In the genomic region with DNA sequence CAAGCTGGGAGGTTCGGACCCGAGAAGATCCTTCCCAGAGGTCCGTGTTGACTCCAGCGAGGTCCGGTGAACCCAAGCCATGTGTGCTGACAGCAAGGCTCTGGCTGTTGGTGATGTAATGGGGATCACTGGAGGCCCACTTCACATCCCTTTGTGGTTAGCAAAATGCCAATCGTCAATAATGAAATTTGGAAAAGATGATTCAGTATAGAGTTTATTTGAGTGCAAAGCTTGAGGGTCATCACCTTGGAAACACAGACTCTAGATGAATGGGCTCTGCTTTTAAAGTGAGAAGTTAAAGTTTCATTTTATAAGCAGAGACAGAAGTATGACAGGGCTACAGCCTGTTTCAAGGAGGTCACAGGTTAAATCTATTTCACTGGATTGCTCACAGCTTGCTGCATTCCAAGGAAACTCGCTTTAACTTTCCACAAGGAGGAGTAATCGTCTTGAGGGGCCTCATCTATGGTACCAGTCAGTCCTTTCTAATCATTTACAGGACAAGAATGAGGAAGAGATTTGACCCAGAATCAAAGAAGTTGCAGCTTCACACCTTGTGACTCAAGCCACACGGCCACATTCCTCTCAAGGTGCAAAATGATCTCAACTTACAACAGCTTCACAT, we compare ENCODE assay signal across 12 cellular contexts.
DNase-seq lines count a peak whose midpoint lies in the region; ATAC-seq and TF ChIP-seq lines count a peak whose summit lies in the region.
"Had no signal": no experiment of that assay in that cellular context is flagged by ENCODE, and none has a peak within 500 bp of the region (broad histone marks: within the 10 kb centered on the region; RNA-seq: fewer than 3 reads in every experiment).

No MANE protein-coding gene starts in this region.

- WGBS in prostate gland: 56% methylated on average over 9 of the region's 9 CpGs

- H3K9me3 ChIP-seq in vagina (no peaks in the 10 kb centered on the region), HAP-1 (no peaks in the 10 kb centered on the region), prostate gland (no peaks in the 10 kb centered on the region)
- H3K9me3 ChIP-seq: ascending aorta, psoas muscle had no signal

- H3K4me1 ChIP-seq in vagina (peaks cover 26% of the 10 kb centered on the region), HAP-1 (no peaks in the 10 kb centered on the region; the same call in 1 of the 2 replicates), prostate gland (replicated peaks) (no peaks in the 10 kb centered on the region)

- TF ChIP-seq POLR2A in vagina (IDR thresholded peaks at IDR 0.05) (no peak), prostate gland (IDR thresholded peaks at IDR 0.05) (no peak)

- peak in 2 of 3 donors; percentile 59 for ATAC-seq in natural killer cell
- no peak for ATAC-seq in natural killer cell treated with Interleukin-12 subunit alpha and Interleukin-12 subunit beta and Interleukin-15 and Interleukin-18, amount 100 ng/mL, for 72 hours
- ATAC-seq: psoas muscle had no signal

- peaks cover 0 to 7% of the 10 kb centered on the region in 2 donors for H3K27me3 Mint-ChIP-seq in natural killer cell (ENCODE audit: low read depth in 2 of 2)
- H3K27me3 Mint-ChIP-seq in natural killer cell treated with Interleukin-12 subunit alpha and Interleukin-12 subunit beta and Interleukin-15 and Interleukin-18, amount 100 ng/mL, for 72 hours: peaks cover 3 to 10% of the 10 kb centered on the region in 2 donors
- H3K27me3 Mint-ChIP-seq in brain: peaks cover 2% of the 10 kb centered on the region

- peaks cover 5% of the 10 kb centered on the region in 2 donors for H3K4me1 Mint-ChIP-seq in natural killer cell
- peaks cover 0 to 5% of the 10 kb centered on the region in 2 donors for H3K4me1 Mint-ChIP-seq in natural killer cell treated with Interleukin-12 subunit alpha and Interleukin-12 subunit beta and Interleukin-15 and Interleukin-18, amount 100 ng/mL, for 72 hours (ENCODE audit: low read depth in 2 of 2)
- H3K4me1 Mint-ChIP-seq in brain: peaks cover 17% of the 10 kb centered on the region

- intact Hi-C loops in natural killer cell (cut with micrococcal nuclease): no loop called here
- intact Hi-C loops in vagina (cut with DNase I): no loop called here
- intact Hi-C loops in prostate gland (cut with DNase I): loop anchor here (5.0 kb wide), 3 partner anchors 189 to 264 kb away; a partner anchor contains a TSS

- H3K36me3 Mint-ChIP-seq in natural killer cell (no peaks in the 10 kb centered on the region), brain (no peaks in the 10 kb centered on the region)
- no peaks in the 10 kb centered on the region for H3K36me3 Mint-ChIP-seq in natural killer cell treated with Interleukin-12 subunit alpha and Interleukin-12 subunit beta and Interleukin-15 and Interleukin-18, amount 100 ng/mL, for 72 hours

- H3K36me3 ChIP-seq in vagina (no peaks in the 10 kb centered on the region), HAP-1 (replicated peaks) (no peaks in the 10 kb centered on the region), prostate gland (no peaks in the 10 kb centered on the region)
- H3K36me3 ChIP-seq: ascending aorta had no signal

- in situ Hi-C loops in HAP-1 (cut with MboI; ENCODE audit: low sequenced_read_pairs): no loop called here

- no peak overlapping the region for H3K27ac Mint-ChIP-seq in natural killer cell
- no peak overlapping the region for H3K27ac Mint-ChIP-seq in natural killer cell treated with Interleukin-12 subunit alpha and Interleukin-12 subunit beta and Interleukin-15 and Interleukin-18, amount 100 ng/mL, for 72 hours
- peak overlapping the region in 2 of 5 experiments; percentile 0 to 66 for H3K27ac Mint-ChIP-seq in brain
- H3K27ac Mint-ChIP-seq: B cell had no signal

- TF ChIP-seq CTCF in natural killer cell (IDR thresholded peaks at IDR 0.05) (no peak), brain (conservative IDR thresholded peaks at IDR 0.05) (peak; percentile 29 to 52), vagina (IDR thresholded peaks at IDR 0.05) (no peak), prostate gland (IDR thresholded peaks at IDR 0.05) (peak in 2 of 4 experiments; percentile 14 to 30)

- H3K4me3 Mint-ChIP-seq in natural killer cell: no peak overlapping the region
- H3K4me3 Mint-ChIP-seq in natural killer cell treated with Interleukin-12 subunit alpha and Interleukin-12 subunit beta and Interleukin-15 and Interleukin-18, amount 100 ng/mL, for 72 hours: no peak overlapping the region
- H3K4me3 Mint-ChIP-seq in brain: no peak overlapping the region
- H3K4me3 Mint-ChIP-seq: B cell had no signal

- H3K27ac ChIP-seq in vagina (peak overlapping the region; percentile 43), prostate gland (peak overlapping the region in 1 of 2 donors; percentile 38)
- H3K27ac ChIP-seq: ascending aorta, psoas muscle had no signal

- DNase-seq in natural killer cell (no peak), inferior parietal cortex (ENCODE audit: extremely low spot score) (peak; percentile 0), vagina (ENCODE audit: extremely low spot score in 2 of 2) (no peak), HAP-1 (ENCODE audit: low spot score in 2 of 2) (no peak), prostate gland (ENCODE audit: low spot score) (no peak)
- DNase-seq in natural killer cell treated with Interleukin-12 subunit alpha and Interleukin-12 subunit beta and Interleukin-15 and Interleukin-18, amount 100 ng/mL, for 72 hours (ENCODE audit: low spot score): no peak
- DNase-seq in activated CD4-positive, alpha-beta T cell treated with anti-CD3 and anti-CD28 coated beads for 1 hour: no peak
- DNase-seq: NCI-H2029 treated with DMSO at 0.1 percent for 48 hours, psoas muscle had no signal

- H3K9me3 Mint-ChIP-seq in natural killer cell: no peaks in the 10 kb centered on the region
- no peaks in the 10 kb centered on the region for H3K9me3 Mint-ChIP-seq in natural killer cell treated with Interleukin-12 subunit alpha and Interleukin-12 subunit beta and Interleukin-15 and Interleukin-18, amount 100 ng/mL, for 72 hours
- H3K9me3 Mint-ChIP-seq in brain: no peaks in the 10 kb centered on the region

- H3K27me3 ChIP-seq in vagina (no peaks in the 10 kb centered on the region), HAP-1 (ENCODE audit: low read depth) (peaks cover 2% of the 10 kb centered on the region; the same call in 1 of the 2 replicates), prostate gland (replicated peaks; ENCODE audit: insufficient read depth) (no peaks in the 10 kb centered on the region)
- H3K27me3 ChIP-seq: ascending aorta had no signal

- no peak overlapping the region for H3K4me3 ChIP-seq in vagina
- H3K4me3 ChIP-seq in HAP-1: no peak overlapping the region
- no peak overlapping the region for H3K4me3 ChIP-seq in prostate gland
- H3K4me3 ChIP-seq: ascending aorta, psoas muscle had no signal

Comparison
In these comparisons a context has a peak if more than half of its experiments do, and no peak if none do; other contexts are left out.
1. ATAC-seq: peak in natural killer cell (2 of 3); none in natural killer cell treated with Interleukin-12 subunit alpha and Interleukin-12 subunit beta and Interleukin-15 and Interleukin-18, amount 100 ng/mL, for 72 hours (0 of 2).
2. CTCF ChIP-seq: peak in brain (2 of 2); none in natural killer cell (single experiment) and vagina (0 of 3).